In the genomic region with DNA sequence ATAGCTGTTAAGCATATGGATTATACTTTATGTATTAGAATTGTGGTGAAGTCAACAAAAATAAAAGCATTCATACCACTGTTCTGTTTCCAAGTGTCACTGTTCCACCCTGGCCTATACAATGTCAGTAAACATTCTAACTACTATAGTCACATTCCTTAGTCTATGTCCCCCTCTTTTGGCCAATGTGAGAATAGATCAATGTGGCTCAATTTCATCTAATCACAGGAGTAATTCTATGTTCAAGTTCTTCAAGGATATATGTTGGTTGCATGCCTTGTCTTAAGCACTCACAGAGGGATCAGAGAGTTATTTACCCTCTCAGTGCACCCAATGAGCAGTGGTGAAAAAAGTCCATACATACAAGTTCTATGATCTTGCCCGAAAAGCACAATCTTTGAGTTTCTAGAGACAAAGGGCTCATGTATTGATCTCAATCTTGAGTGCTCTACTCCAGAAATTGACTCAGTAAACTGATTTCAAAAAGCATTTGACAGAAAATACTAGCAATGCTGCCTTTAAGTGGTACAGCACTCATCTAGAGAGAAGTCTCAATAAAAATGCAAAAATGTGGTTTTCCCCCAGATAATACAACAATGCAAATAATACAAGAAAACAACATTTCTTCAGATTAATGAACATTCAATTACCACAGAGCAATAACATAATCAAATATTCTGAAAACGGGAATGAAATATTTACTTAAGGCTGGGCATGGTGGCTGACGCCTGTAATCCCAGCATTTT, we compare ENCODE assay signal across 8 cellular contexts. TPM values are rescaled to one million over a fixed set of nuclear protein-coding genes. Genes with fewer than 3 reads are reported as not detected.
DNase-seq lines count a peak whose midpoint lies in the region; ATAC-seq lines count a peak whose summit lies in the region.

No MANE protein-coding gene starts in this region.

- intact Hi-C loops in CD4-positive, alpha-beta memory T cell (cut with micrococcal nuclease), result loop anchor here (1.0 to 5.0 kb wide), 6 partner anchors 145 to 1344 kb away; no protein-coding TSS in a partner anchor

- no peak overlapping the region for H3K4me3 ChIP-seq in CD4-positive, alpha-beta memory T cell (ENCODE audit: low read length in 2 of 2)
- H3K4me3 ChIP-seq in NT2/D1 (ENCODE audit: insufficient read length, low read depth), result no peak overlapping the region

- peaks cover under 1% of the 10 kb centered on the region for H3K4me1 ChIP-seq in CD4-positive, alpha-beta memory T cell (ENCODE audit: insufficient read depth, low read length)
- no peaks in the 10 kb centered on the region for H3K4me1 ChIP-seq in NT2/D1 (ENCODE audit: insufficient read depth, insufficient read length)

- H3K4me3 Mint-ChIP-seq in CD4-positive, alpha-beta memory T cell, result no peak overlapping the region
- H3K4me3 Mint-ChIP-seq in naive thymus-derived CD8-positive, alpha-beta T cell, result no peak overlapping the region

- peak in 4 of 5 donors; percentile 50 to 62 (median 60) for DNase-seq in CD4-positive, alpha-beta memory T cell
- DNase-seq in NT2/D1 (ENCODE audit: low read depth, low spot score), result peak; percentile 13
- peak; percentile 75 for DNase-seq in dermis blood vessel endothelial cell
- peak in 5 of 10 donors; percentile 13 to 67 (median 65) for DNase-seq in naive thymus-derived CD8-positive, alpha-beta T cell
- DNase-seq in HuH-7.5 (ENCODE audit: low spot score), result no peak

- POLR2A ChIA-PET in CD4-positive, alpha-beta memory T cell (lab: Charles Lee; ENCODE audit: partially characterized antibody), result no interaction called here
- POLR2A ChIA-PET in naive thymus-derived CD8-positive, alpha-beta T cell (lab: Charles Lee), result no interaction called here

- H3K27ac Mint-ChIP-seq in CD4-positive, alpha-beta memory T cell, result no peak overlapping the region
- H3K27ac Mint-ChIP-seq in naive thymus-derived CD8-positive, alpha-beta T cell, result no peak overlapping the region

- H3K4me1 Mint-ChIP-seq in CD4-positive, alpha-beta memory T cell, result peaks cover 2 to 7% (median 5%) of the 10 kb centered on the region in 4 donors
- H3K4me1 Mint-ChIP-seq in naive thymus-derived CD8-positive, alpha-beta T cell, result peaks cover 0 to 9% (median 3%) of the 10 kb centered on the region in 4 donors

- no peaks in the 10 kb centered on the region for H3K36me3 Mint-ChIP-seq in CD4-positive, alpha-beta memory T cell
- no peaks in the 10 kb centered on the region for H3K36me3 Mint-ChIP-seq in naive thymus-derived CD8-positive, alpha-beta T cell

- no peak overlapping the region for H3K9ac ChIP-seq in NT2/D1 (ENCODE audit: insufficient read length, low read depth)

- no peaks in the 10 kb centered on the region for H3K27me3 Mint-ChIP-seq in CD4-positive, alpha-beta memory T cell
- H3K27me3 Mint-ChIP-seq in naive thymus-derived CD8-positive, alpha-beta T cell, result no peaks in the 10 kb centered on the region

- no peaks in the 10 kb centered on the region for H3K9me3 Mint-ChIP-seq in CD4-positive, alpha-beta memory T cell
- H3K9me3 Mint-ChIP-seq in naive thymus-derived CD8-positive, alpha-beta T cell, result no peaks in the 10 kb centered on the region

- H3K36me3 ChIP-seq in CD4-positive, alpha-beta memory T cell (ENCODE audit: insufficient read depth, low read length), result no peaks in the 10 kb centered on the region
- no peaks in the 10 kb centered on the region for H3K36me3 ChIP-seq in NT2/D1 (ENCODE audit: insufficient read depth, insufficient read length, low read length)

- CTCF ChIA-PET in CD4-positive, alpha-beta memory T cell (lab: Charles Lee; ENCODE audit: partially characterized antibody), result interaction anchor here (0.6 to 5.2 kb wide), 17 partner anchors 10 to 1344 kb away, joined by 3 to 48 read pairs (median 4); no protein-coding TSS in a partner anchor

- peak; percentile 67 for ATAC-seq in GM18520 (IDR thresholded peaks at IDR 0.05; ENCODE audit: unreplicated experiment)
- ATAC-seq in HG03060 (IDR thresholded peaks at IDR 0.05; ENCODE audit: low read depth, unreplicated experiment), result peak; percentile 74
- ATAC-seq in naive thymus-derived CD8-positive, alpha-beta T cell, result peak; percentile 68 to 72
- ATAC-seq in GM19397 (IDR thresholded peaks at IDR 0.05; ENCODE audit: unreplicated experiment), result no peak

- H3K27ac ChIP-seq in CD4-positive, alpha-beta memory T cell (ENCODE audit: low read depth, low read length), result no peak overlapping the region

- no peaks in the 10 kb centered on the region for H3K27me3 ChIP-seq in CD4-positive, alpha-beta memory T cell (ENCODE audit: insufficient read depth, low read length)
- H3K27me3 ChIP-seq in NT2/D1 (ENCODE audit: insufficient read depth, insufficient read length), result no peaks in the 10 kb centered on the region

- no peaks in the 10 kb centered on the region for H3K9me3 ChIP-seq in CD4-positive, alpha-beta memory T cell (ENCODE audit: control insufficient read depth in 1 of 2, low read length in 2 of 2)
- H3K9me3 ChIP-seq in NT2/D1 (ENCODE audit: insufficient read depth, low read length), result no peaks in the 10 kb centered on the region

RNA-seq across cellular contexts. Expression of a gene that starts 16.5 kb away (rescaled TPM):
- not detected for total RNA-seq in CD4-positive, alpha-beta memory T cell
- not detected for polyA plus RNA-seq in CD4-positive, alpha-beta memory T cell
- total RNA-seq in dermis blood vessel endothelial cell, result not detected in 2 replicates
- not detected for total RNA-seq in naive thymus-derived CD8-positive, alpha-beta T cell
- polyA plus RNA-seq in naive thymus-derived CD8-positive, alpha-beta T cell, result not detected
